9 cellular contexts compared by ENCODE assay signal in genomic region chr7:34759477-34760125, GRCh38.
DNase-seq lines count a peak whose midpoint lies in the region; ATAC-seq and TF ChIP-seq lines count a peak whose summit lies in the region.
"Had no signal": no experiment of that assay in that cellular context is flagged by ENCODE, and none has a peak within 500 bp of the region (broad histone marks: within the 10 kb centered on the region; RNA-seq: fewer than 3 reads in every experiment).

No MANE protein-coding gene starts in this region.

- CTCF ChIA-PET in Caco-2 (lab: Charles Lee), result interaction anchor here (0.6 kb wide), 1 partner anchor 278 kb away, joined by 3 read pairs; the partner anchor contains the start of gene DPY19L1

- H3K4me1 Mint-ChIP-seq in Caco-2 (ENCODE audit: low read depth, unreplicated experiment), result peaks cover 11% of the 10 kb centered on the region
- H3K4me1 Mint-ChIP-seq in GM23338, result peaks cover 5% of the 10 kb centered on the region; the same call in 2 of the 3 replicates
- no peaks in the 10 kb centered on the region for H3K4me1 Mint-ChIP-seq in nephron
- no peaks in the 10 kb centered on the region for H3K4me1 Mint-ChIP-seq in naive thymus-derived CD8-positive, alpha-beta T cell
- H3K4me1 Mint-ChIP-seq: IgD-negative memory B cell had no signal

- ATAC-seq in GM23338, result peak; percentile 91
- ATAC-seq in naive thymus-derived CD8-positive, alpha-beta T cell, result no peak

- H3K27ac Mint-ChIP-seq in Caco-2 (ENCODE audit: unreplicated experiment) (no peak overlapping the region), GM23338 (peak overlapping the region; percentile 64; the same call in 1 of the 2 replicates), nephron (peak overlapping the region in 1 of 3 experiments; percentile 75)
- H3K27ac Mint-ChIP-seq in naive thymus-derived CD8-positive, alpha-beta T cell, result no peak overlapping the region
- H3K27ac Mint-ChIP-seq: IgD-negative memory B cell had no signal

- H3K4me3 ChIP-seq in Caco-2 (ENCODE audit: low read depth, low read length), result no peak overlapping the region
- no peak overlapping the region for H3K4me3 ChIP-seq in GM23338
- no peak overlapping the region for H3K4me3 ChIP-seq in choroid plexus epithelial cell (ENCODE audit: low read depth, low read length)

- H3K36me3 ChIP-seq in Caco-2 (ENCODE audit: control insufficient read depth, insufficient read depth, low read length) (no peaks in the 10 kb centered on the region), GM23338 (ENCODE audit: insufficient read depth) (no peaks in the 10 kb centered on the region)

- peak in 1 of 2 experiments; percentile 24 for DNase-seq in Caco-2
- peak; percentile 81 for DNase-seq in GM23338 (ENCODE audit: low spot score)
- DNase-seq in NCI-H69 (lab: John Stamatoyannopoulos, UW), result peak; percentile 50
- peak; percentile 75 for DNase-seq in choroid plexus epithelial cell (ENCODE audit: low read depth)
- no peak for DNase-seq in stimulated activated CD4-positive, alpha-beta T cell treated with anti-CD3 and anti-CD28 coated beads, Interleukin-1b, Interleukin-23, amount 100 ng/mL, for 48 hours
- DNase-seq in naive thymus-derived CD8-positive, alpha-beta T cell, result no peak
- no peak for DNase-seq in ureter (ENCODE audit: low spot score)

- H4K20me1 ChIP-seq in GM23338 (replicated peaks; ENCODE audit: insufficient read depth), result no peaks in the 10 kb centered on the region

- H3K27me3 ChIP-seq in Caco-2 (replicated peaks; ENCODE audit: control insufficient read depth, insufficient read depth, low read length), result no peaks in the 10 kb centered on the region
- no peaks in the 10 kb centered on the region for H3K27me3 ChIP-seq in GM23338 (ENCODE audit: insufficient read depth)

- no peak overlapping the region for H3K4me3 Mint-ChIP-seq in Caco-2 (ENCODE audit: unreplicated experiment)
- no peak overlapping the region for H3K4me3 Mint-ChIP-seq in GM23338
- no peak overlapping the region for H3K4me3 Mint-ChIP-seq in nephron
- H3K4me3 Mint-ChIP-seq in naive thymus-derived CD8-positive, alpha-beta T cell, result no peak overlapping the region
- H3K4me3 Mint-ChIP-seq: IgD-negative memory B cell had no signal

- H3K9me3 Mint-ChIP-seq in Caco-2 (ENCODE audit: unreplicated experiment), result no peaks in the 10 kb centered on the region
- H3K9me3 Mint-ChIP-seq in GM23338, result no peaks in the 10 kb centered on the region
- no peaks in the 10 kb centered on the region for H3K9me3 Mint-ChIP-seq in nephron
- peaks cover 0 to 1% (median 0%) of the 10 kb centered on the region in 9 donors for H3K9me3 Mint-ChIP-seq in naive thymus-derived CD8-positive, alpha-beta T cell
- H3K9me3 Mint-ChIP-seq: IgD-negative memory B cell had no signal

- H2AFZ ChIP-seq in GM23338, result peak overlapping the region; percentile 58; the same call in 1 of the 2 replicates

- H3K9me3 ChIP-seq in Caco-2, result peaks cover 4% of the 10 kb centered on the region; the same call in 1 of the 2 replicates

- BruUV-seq in Caco-2 (replicated peaks; lab: Mats Ljungman, UMichigan), result no TSS peak

- H3K27ac ChIP-seq in GM23338 (ENCODE audit: low read depth), result no peak overlapping the region

- intact Hi-C loops in Caco-2 (cut with micrococcal nuclease; ENCODE audit: unreplicated experiment), result loop anchor here (1.0 to 10.0 kb wide), 3 partner anchors 63 to 275 kb away; partner anchors contain the start of gene DPY19L1

- no peaks in the 10 kb centered on the region for H3F3A ChIP-seq in GM23338 (replicated peaks; ENCODE audit: low read depth)

- H3K27me3 Mint-ChIP-seq in Caco-2 (ENCODE audit: insufficient read depth, unreplicated experiment) (no peaks in the 10 kb centered on the region), GM23338 (ENCODE audit: insufficient read depth, low read depth, poor library complexity) (no peaks in the 10 kb centered on the region), nephron (ENCODE audit: low read depth) (no peaks in the 10 kb centered on the region)
- peaks cover 4 to 19% (median 7%) of the 10 kb centered on the region in 5 donors for H3K27me3 Mint-ChIP-seq in naive thymus-derived CD8-positive, alpha-beta T cell
- H3K27me3 Mint-ChIP-seq: IgD-negative memory B cell had no signal

- H3K9me2 ChIP-seq in GM23338 (ENCODE audit: insufficient read depth), result no peaks in the 10 kb centered on the region

- H3K4me2 ChIP-seq in GM23338, result no peak overlapping the region

- no peaks in the 10 kb centered on the region for H3K36me3 Mint-ChIP-seq in Caco-2 (ENCODE audit: insufficient read depth, unreplicated experiment)
- H3K36me3 Mint-ChIP-seq in GM23338 (ENCODE audit: low read depth), result no peaks in the 10 kb centered on the region
- no peaks in the 10 kb centered on the region for H3K36me3 Mint-ChIP-seq in nephron (ENCODE audit: low read depth)
- no peaks in the 10 kb centered on the region for H3K36me3 Mint-ChIP-seq in naive thymus-derived CD8-positive, alpha-beta T cell
- H3K36me3 Mint-ChIP-seq: IgD-negative memory B cell had no signal

- POLR2A ChIA-PET in Caco-2 (lab: Charles Lee), result no interaction called here
- POLR2A ChIA-PET in naive thymus-derived CD8-positive, alpha-beta T cell (lab: Charles Lee), result no interaction called here

- H3K79me2 ChIP-seq in GM23338 (replicated peaks; ENCODE audit: insufficient read depth), result no peaks in the 10 kb centered on the region

- TF ChIP-seq CTCF in Caco-2 (IDR thresholded peaks at IDR 0.05; ENCODE audit: insufficient read depth in 1 of 2, low read depth in 1 of 2, low read length in 1 of 2, severe bottlenecking in 1 of 2, unreplicated experiment in 1 of 2), result peak; percentile 36 to 49
- peak; percentile 77 to 81 for TF ChIP-seq CTCF in GM23338 (conservative IDR thresholded peaks at IDR 0.05; ENCODE audit: low read depth in 2 of 2)
- peak; percentile 79 for TF ChIP-seq CTCF in choroid plexus epithelial cell (conservative IDR thresholded peaks at IDR 0.05; ENCODE audit: low read depth, low read length)
- TF ChIP-seq CTCF in nephron (IDR thresholded peaks at IDR 0.05; ENCODE audit: unreplicated experiment in 3 of 3), result peak; percentile 34 to 54 (median 42)

- H3K4me1 ChIP-seq in Caco-2, result no peaks in the 10 kb centered on the region; the same call in 1 of the 2 replicates
- H3K4me1 ChIP-seq in GM23338 (ENCODE audit: insufficient read depth), result no peaks in the 10 kb centered on the region

TF ChIP-seq in GM23338, 12 proteins besides CTCF, POLR2A, EP300 and RAD21:
- TF ChIP-seq EZH2 (IDR thresholded peaks at IDR 0.05; ENCODE audit: low read depth, unreplicated experiment) (no peak), NANOG (IDR thresholded peaks at IDR 0.05; ENCODE audit: borderline replicate concordance) (no peak), ZNF114 (CRISPR knock-in tag; IDR thresholded peaks at IDR 0.05) (no peak), POLR2AphosphoS5 (IDR thresholded peaks at IDR 0.05; ENCODE audit: low read depth) (no peak), STAT1 (IDR thresholded peaks at IDR 0.05; ENCODE audit: unreplicated experiment) (no peak), JUNB (IDR thresholded peaks at IDR 0.05; ENCODE audit: unreplicated experiment) (no peak)

Comparison
In these comparisons a context has a peak if more than half of its experiments do, and no peak if none do; other contexts are left out.
1. DNase-seq: peak in GM23338 (single experiment), NCI-H69 (single experiment) and choroid plexus epithelial cell (single experiment); none in stimulated activated CD4-positive, alpha-beta T cell treated with anti-CD3 and anti-CD28 coated beads, Interleukin-1b, Interleukin-23, amount 100 ng/mL, for 48 hours (single experiment), naive thymus-derived CD8-positive, alpha-beta T cell (0 of 10) and ureter (single experiment).
2. Peak in every context shown above with its lines, with median percentiles within 50 percentile points of each other: CTCF ChIP-seq.